ENCODE assay signal across 2 cellular contexts in the genomic region with DNA sequence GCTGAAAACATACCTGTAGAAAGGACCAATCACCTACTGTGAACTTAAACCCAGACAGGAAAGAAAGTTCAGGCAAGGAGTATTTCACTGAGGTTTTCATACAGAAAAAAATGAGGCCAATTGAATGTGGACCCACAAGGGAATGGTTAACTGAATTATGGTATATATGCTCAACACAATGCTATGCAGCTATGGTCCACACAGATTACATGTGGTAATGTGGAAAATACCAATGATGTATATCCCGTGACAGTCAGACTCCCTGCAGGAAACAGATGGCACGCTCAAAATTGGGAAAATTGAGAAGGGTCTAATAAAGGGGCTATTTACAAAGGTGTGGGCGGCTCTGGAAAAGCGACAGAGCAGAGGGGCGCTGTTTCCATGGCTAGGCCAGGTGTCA.
TF ChIP-seq lines count a peak whose summit lies in the region.

No MANE protein-coding gene starts in this region.

TF ChIP-seq in GM23338, 12 proteins besides CTCF, POLR2A, EP300 and RAD21:
- TF ChIP-seq JUNB (IDR thresholded peaks at IDR 0.05; ENCODE audit: unreplicated experiment) (no peak), ZNF331 (CRISPR knock-in tag; IDR thresholded peaks at IDR 0.05; ENCODE audit: low read depth) (no peak), ZNF114 (CRISPR knock-in tag; IDR thresholded peaks at IDR 0.05) (no peak), STAT1 (IDR thresholded peaks at IDR 0.05; ENCODE audit: unreplicated experiment) (no peak), NANOG (IDR thresholded peaks at IDR 0.05; ENCODE audit: borderline replicate concordance) (no peak), CREB1 (CRISPR knock-in tag; IDR thresholded peaks at IDR 0.05; ENCODE audit: low read depth) (no peak)
- TF ChIP-seq, protein P1, sequence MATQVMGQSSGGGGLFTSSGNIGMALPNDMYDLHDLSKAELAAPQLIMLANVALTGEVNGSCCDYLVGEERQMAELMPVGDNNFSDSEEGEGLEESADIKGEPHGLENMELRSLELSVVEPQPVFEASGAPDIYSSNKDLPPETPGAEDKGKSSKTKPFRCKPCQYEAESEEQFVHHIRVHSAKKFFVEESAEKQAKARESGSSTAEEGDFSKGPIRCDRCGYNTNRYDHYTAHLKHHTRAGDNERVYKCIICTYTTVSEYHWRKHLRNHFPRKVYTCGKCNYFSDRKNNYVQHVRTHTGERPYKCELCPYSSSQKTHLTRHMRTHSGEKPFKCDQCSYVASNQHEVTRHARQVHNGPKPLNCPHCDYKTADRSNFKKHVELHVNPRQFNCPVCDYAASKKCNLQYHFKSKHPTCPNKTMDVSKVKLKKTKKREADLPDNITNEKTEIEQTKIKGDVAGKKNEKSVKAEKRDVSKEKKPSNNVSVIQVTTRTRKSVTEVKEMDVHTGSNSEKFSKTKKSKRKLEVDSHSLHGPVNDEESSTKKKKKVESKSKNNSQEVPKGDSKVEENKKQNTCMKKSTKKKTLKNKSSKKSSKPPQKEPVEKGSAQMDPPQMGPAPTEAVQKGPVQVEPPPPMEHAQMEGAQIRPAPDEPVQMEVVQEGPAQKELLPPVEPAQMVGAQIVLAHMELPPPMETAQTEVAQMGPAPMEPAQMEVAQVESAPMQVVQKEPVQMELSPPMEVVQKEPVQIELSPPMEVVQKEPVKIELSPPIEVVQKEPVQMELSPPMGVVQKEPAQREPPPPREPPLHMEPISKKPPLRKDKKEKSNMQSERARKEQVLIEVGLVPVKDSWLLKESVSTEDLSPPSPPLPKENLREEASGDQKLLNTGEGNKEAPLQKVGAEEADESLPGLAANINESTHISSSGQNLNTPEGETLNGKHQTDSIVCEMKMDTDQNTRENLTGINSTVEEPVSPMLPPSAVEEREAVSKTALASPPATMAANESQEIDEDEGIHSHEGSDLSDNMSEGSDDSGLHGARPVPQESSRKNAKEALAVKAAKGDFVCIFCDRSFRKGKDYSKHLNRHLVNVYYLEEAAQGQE (IDR thresholded peaks at IDR 0.05; ENCODE audit: unreplicated experiment), result no peak
- TF ChIP-seq, protein P2, sequence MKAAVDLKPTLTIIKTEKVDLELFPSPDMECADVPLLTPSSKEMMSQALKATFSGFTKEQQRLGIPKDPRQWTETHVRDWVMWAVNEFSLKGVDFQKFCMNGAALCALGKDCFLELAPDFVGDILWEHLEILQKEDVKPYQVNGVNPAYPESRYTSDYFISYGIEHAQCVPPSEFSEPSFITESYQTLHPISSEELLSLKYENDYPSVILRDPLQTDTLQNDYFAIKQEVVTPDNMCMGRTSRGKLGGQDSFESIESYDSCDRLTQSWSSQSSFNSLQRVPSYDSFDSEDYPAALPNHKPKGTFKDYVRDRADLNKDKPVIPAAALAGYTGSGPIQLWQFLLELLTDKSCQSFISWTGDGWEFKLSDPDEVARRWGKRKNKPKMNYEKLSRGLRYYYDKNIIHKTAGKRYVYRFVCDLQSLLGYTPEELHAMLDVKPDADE (IDR thresholded peaks at IDR 0.05), result no peak

TF ChIP-seq in IMR-90, 13 proteins besides CTCF, POLR2A, EP300 and RAD21:
- TF ChIP-seq RCOR1 (IDR thresholded peaks at IDR 0.05; ENCODE audit: insufficient replicate concordance, low read length) (no peak), RFX5 (IDR thresholded peaks at IDR 0.05; ENCODE audit: low read depth, low read length) (no peak), BHLHE40 (IDR thresholded peaks at IDR 0.05; ENCODE audit: low read depth, low read length) (no peak), MXI1 (IDR thresholded peaks at IDR 0.05; ENCODE audit: borderline replicate concordance, low read depth, low read length) (no peak), MAFK (IDR thresholded peaks at IDR 0.05; ENCODE audit: low read depth, low read length) (no peak), NFE2L2 (IDR thresholded peaks at IDR 0.05; ENCODE audit: low read depth, low read length) (no peak), SMC3 (IDR thresholded peaks at IDR 0.05; ENCODE audit: low read depth, low read length) (no peak), CHD1 (IDR thresholded peaks at IDR 0.05; ENCODE audit: low read depth, low read length) (no peak), CEBPB (IDR thresholded peaks at IDR 0.05; ENCODE audit: low read depth, low read length) (no peak), MAZ (IDR thresholded peaks at IDR 0.05; ENCODE audit: borderline replicate concordance, low read depth, low read length) (no peak), FOS (IDR thresholded peaks at IDR 0.05; ENCODE audit: low read depth, low read length) (no peak)
- TF ChIP-seq, protein P3, sequence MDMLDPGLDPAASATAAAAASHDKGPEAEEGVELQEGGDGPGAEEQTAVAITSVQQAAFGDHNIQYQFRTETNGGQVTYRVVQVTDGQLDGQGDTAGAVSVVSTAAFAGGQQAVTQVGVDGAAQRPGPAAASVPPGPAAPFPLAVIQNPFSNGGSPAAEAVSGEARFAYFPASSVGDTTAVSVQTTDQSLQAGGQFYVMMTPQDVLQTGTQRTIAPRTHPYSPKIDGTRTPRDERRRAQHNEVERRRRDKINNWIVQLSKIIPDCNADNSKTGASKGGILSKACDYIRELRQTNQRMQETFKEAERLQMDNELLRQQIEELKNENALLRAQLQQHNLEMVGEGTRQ (IDR thresholded peaks at IDR 0.05; ENCODE audit: low read depth, low read length), result no peak
- TF ChIP-seq, protein P4, sequence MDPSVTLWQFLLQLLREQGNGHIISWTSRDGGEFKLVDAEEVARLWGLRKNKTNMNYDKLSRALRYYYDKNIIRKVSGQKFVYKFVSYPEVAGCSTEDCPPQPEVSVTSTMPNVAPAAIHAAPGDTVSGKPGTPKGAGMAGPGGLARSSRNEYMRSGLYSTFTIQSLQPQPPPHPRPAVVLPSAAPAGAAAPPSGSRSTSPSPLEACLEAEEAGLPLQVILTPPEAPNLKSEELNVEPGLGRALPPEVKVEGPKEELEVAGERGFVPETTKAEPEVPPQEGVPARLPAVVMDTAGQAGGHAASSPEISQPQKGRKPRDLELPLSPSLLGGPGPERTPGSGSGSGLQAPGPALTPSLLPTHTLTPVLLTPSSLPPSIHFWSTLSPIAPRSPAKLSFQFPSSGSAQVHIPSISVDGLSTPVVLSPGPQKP (IDR thresholded peaks at IDR 0.05; ENCODE audit: borderline replicate concordance, low read depth, low read length), result no peak
